In genomic region chr9:126580319-126580718, GRCh38 we compare ENCODE assay signal across 13 cellular contexts. TPM values are rescaled to one million over a fixed set of nuclear protein-coding genes. Genes with fewer than 3 reads are reported as not detected.
"Had no signal": no experiment of that assay in that cellular context is flagged by ENCODE, and none has a peak within 500 bp of the region (broad histone marks: within the 10 kb centered on the region; RNA-seq: fewer than 3 reads in every experiment).

No MANE protein-coding gene starts in this region.

RNA-seq across cellular contexts. Expression of gene LMX1B, which starts 33.4 kb away (rescaled TPM):
- total RNA-seq: activated naive CD4-positive, alpha-beta T cell treated with anti-CD3 and anti-CD28 coated beads for 36 hours; activated naive CD4-positive, alpha-beta T cell treated with anti-CD3 and anti-CD28 coated beads, Interleukin-2, amount 50 U/mL, for 72 hours; activated naive CD8-positive, alpha-beta T cell treated with anti-CD3 and anti-CD28 coated beads for 36 hours; activated naive CD8-positive, alpha-beta T cell treated with anti-CD3 and anti-CD28 coated beads, Interleukin-2, amount 10 ng/mL, durations not matched to agents 7 days and 5 days; activated T-cell treated with anti-CD3 and anti-CD28 coated beads, Interleukin-2, amount 50 U/mL, for 4 hours; activated T-cell treated with anti-CD3 and anti-CD28 coated beads, Interleukin-2, amount 50 U/mL, for 72 hours; activated T-helper 1 cell treated with anti-CD3 and anti-CD28 coated beads, Interleukin-12 subunit alpha, Interleukin-12 subunit beta, Interleukin-2, Interleukin-4 antibody, amounts not matched to agents 30 ng/mL and 10 ng/mL and 1 ng/mL, durations not matched to agents 14 hours and 24 hours and 36 hours; activated T-helper 17 cell treated with anti-CD3 and anti-CD28 coated beads, Interleukin-2, amount 50 U/mL, for 72 hours; activated T-helper 2 cell treated with anti-CD3 and anti-CD28 coated beads, Interferon-gamma antibody, Interleukin-2, Interleukin-4, amounts not matched to agents 10 μg/mL and 5 μg/mL and 100 μg/mL, durations not matched to agents 14 hours and 24 hours and 36 hours; bronchial epithelial cell; cardiac muscle cell; chondrocyte had no signal
- polyA plus RNA-seq: aorta, cardiac muscle cell had no signal
